In the genomic region with DNA sequence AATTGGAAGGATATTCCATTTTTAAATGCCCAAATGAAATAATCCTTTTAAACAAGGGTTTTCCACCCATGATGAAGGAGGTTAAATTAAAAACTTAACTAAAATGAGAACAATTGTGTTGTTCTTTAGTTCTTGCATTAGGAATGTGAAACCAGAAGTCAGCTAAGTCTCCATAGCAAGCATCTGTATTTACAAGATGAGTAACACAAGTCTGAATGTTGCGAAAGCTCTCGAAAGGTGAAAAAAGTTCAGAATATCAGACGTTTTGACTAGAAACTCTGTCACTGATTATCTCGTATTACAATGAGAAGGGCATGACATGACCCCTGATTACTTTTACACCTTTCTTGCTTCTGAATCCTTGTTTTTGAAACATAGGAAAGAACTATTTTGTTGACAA, we compare ENCODE assay signal across 11 cellular contexts.
DNase-seq lines count a peak whose midpoint lies in the region; ATAC-seq and TF ChIP-seq lines count a peak whose summit lies in the region.
"Had no signal": no experiment of that assay in that cellular context is flagged by ENCODE, and none has a peak within 500 bp of the region (broad histone marks: within the 10 kb centered on the region; RNA-seq: fewer than 3 reads in every experiment).

No MANE protein-coding gene starts in this region.

- peak overlapping the region; percentile 59 for H3K9ac ChIP-seq in skeletal muscle satellite cell (ENCODE audit: low read depth, low read length)
- H3K9ac ChIP-seq: parathyroid adenoma had no signal

- H3K36me3 ChIP-seq in SJSA1 (0 out of 2 replicates have a peak, but pooled peaks cover 2% of the 10 kb centered on the region), skeletal muscle satellite cell (ENCODE audit: insufficient read depth, low read length) (no peaks in the 10 kb centered on the region), thyroid gland (no peaks in the 10 kb centered on the region)

- peak overlapping the region; percentile 67 for H3K4me2 ChIP-seq in skeletal muscle satellite cell (ENCODE audit: low read length)

- intact Hi-C loops in thyroid gland (cut with DNase I), result no loop called here

- H3K4me3 ChIP-seq in SJSA1 (no peak overlapping the region), fibroblast of villous mesenchyme (ENCODE audit: low read depth, low read length) (no peak overlapping the region), skeletal muscle satellite cell (ENCODE audit: low read length) (peak overlapping the region; percentile 16), thyroid gland (replicated peaks in 1 of 3) (no peak overlapping the region)

- H3K4me1 ChIP-seq in SJSA1 (replicated peaks), result peaks cover 41% of the 10 kb centered on the region
- peaks cover 43% of the 10 kb centered on the region for H3K4me1 ChIP-seq in skeletal muscle satellite cell (ENCODE audit: control insufficient read depth, insufficient read depth, low read length)
- peaks cover 0 to 3% of the 10 kb centered on the region in 2 donors for H3K4me1 ChIP-seq in thyroid gland
- H3K4me1 ChIP-seq: parathyroid adenoma had no signal

- TF ChIP-seq CTCF in fibroblast of villous mesenchyme (IDR thresholded peaks at IDR 0.05; ENCODE audit: insufficient read depth, low read depth, low read length) (no peak), thyroid gland (IDR thresholded peaks at IDR 0.05) (no peak)

- no peak for ATAC-seq in HG03378 (IDR thresholded peaks at IDR 0.05; ENCODE audit: unreplicated experiment)

- H3K27me3 ChIP-seq in SJSA1 (replicated peaks), result no peaks in the 10 kb centered on the region
- no peaks in the 10 kb centered on the region for H3K27me3 ChIP-seq in skeletal muscle satellite cell (ENCODE audit: control insufficient read depth, insufficient read depth, low read length)
- no peaks in the 10 kb centered on the region for H3K27me3 ChIP-seq in thyroid gland

- WGBS in thyroid gland, 2 donors, result 81 to 82% methylated on average over 4 of the region's 4 CpGs

- peak; percentile 94 for DNase-seq in HCEC 1CT
- peak in 1 of 2 experiments; percentile 63 for DNase-seq in SJSA1 (ENCODE audit: low read depth in 1 of 2, low spot score in 2 of 2)
- peak; percentile 92 for DNase-seq in fibroblast of villous mesenchyme (ENCODE audit: low read depth)
- DNase-seq in thyroid gland, result no peak
- DNase-seq in activated CD4-positive, alpha-beta T cell treated with anti-CD3 and anti-CD28 coated beads, Interleukin-2, amount 50 U/mL, for 48 hours, result no peak
- DNase-seq: activated effector memory CD4-positive, alpha-beta T cell treated with Interleukin-2 at 50 U/mL for 16 hours; kidney; NCI-H1436 had no signal

- H3K9me3 ChIP-seq in SJSA1 (replicated peaks) (no peaks in the 10 kb centered on the region; the same call in 1 of the 2 replicates), skeletal muscle satellite cell (replicated peaks; ENCODE audit: low read length) (peaks cover 6% of the 10 kb centered on the region), thyroid gland (no peaks in the 10 kb centered on the region)

- TF ChIP-seq POLR2A in thyroid gland (IDR thresholded peaks at IDR 0.05), result no peak

- H3K27ac ChIP-seq in SJSA1 (peak overlapping the region; percentile 64), thyroid gland (no peak overlapping the region)
- H3K27ac ChIP-seq: parathyroid adenoma had no signal

Comparison
In these comparisons a context has a peak if more than half of its experiments do, and no peak if none do; other contexts are left out.
1. DNase-seq: peak in HCEC 1CT (single experiment) and fibroblast of villous mesenchyme (single experiment); none in thyroid gland (0 of 2) and activated CD4-positive, alpha-beta T cell treated with anti-CD3 and anti-CD28 coated beads, Interleukin-2, amount 50 U/mL, for 48 hours (0 of 2).